Comparison of ENCODE assay signal across 28 cellular contexts in genomic region chr9:76697554-76697953, GRCh38.
"Had no signal": no experiment of that assay in that cellular context is flagged by ENCODE, and none has a peak within 500 bp of the region (broad histone marks: within the 10 kb centered on the region; RNA-seq: fewer than 3 reads in every experiment).

No MANE protein-coding gene starts in this region.

- H3K4me1 Mint-ChIP-seq: activated CD8-positive, alpha-beta memory T cell treated with anti-CD3 and anti-CD28 coated beads, Interleukin-2, amount 10 ng/mL, durations not matched to agents 7 days and 5 days; immature natural killer cell; stimulated activated memory B cell treated with anti-CD40 and anti-IgM and Interleukin-4, amounts not matched to agents 10 μg/mL and 1 μg/mL and 100 μg/mL, for 72 hours had no signal

- H3K27ac Mint-ChIP-seq: activated CD4-positive, alpha-beta T cell treated with anti-CD3 and anti-CD28 coated beads, Interleukin-2, amount 10 ng/mL, durations not matched to agents 24 days and 14 days; activated CD8-positive, alpha-beta memory T cell treated with anti-CD3 and anti-CD28 coated beads, Interleukin-2, amount 10 ng/mL, durations not matched to agents 7 days and 5 days; activated CD8-positive, alpha-beta T cell treated with anti-CD3 and anti-CD28 coated beads for 36 hours; activated T-helper 1 cell treated with anti-CD3 and anti-CD28 coated beads, Interleukin-12 subunit alpha, Interleukin-12 subunit beta, Interleukin-2, Interleukin-4 antibody, amounts not matched to agents 30 ng/mL and 10 ng/mL and 1 ng/mL, durations not matched to agents 14 hours and 24 hours and 36 hours; immature natural killer cell; naive thymus-derived CD4-positive, alpha-beta T cell; stimulated activated memory B cell treated with anti-CD40 and anti-IgM and Interleukin-4, amounts not matched to agents 10 μg/mL and 1 μg/mL and 100 μg/mL, for 72 hours had no signal

- H3K9me3 ChIP-seq: body of pancreas, lower lobe of right lung, mucosa of descending colon, right lobe of liver, testis, uterus had no signal

- H3K4me3 ChIP-seq: body of pancreas, cardiac muscle cell, hepatocyte, lower lobe of right lung, mucosa of descending colon, right lobe of liver, smooth muscle cell, testis, uterus had no signal

- H3K4me1 ChIP-seq: body of pancreas, foreskin keratinocyte, lower lobe of right lung, right lobe of liver, testis, uterus had no signal

- H3K4me3 Mint-ChIP-seq: activated CD4-positive, alpha-beta T cell treated with anti-CD3 and anti-CD28 coated beads, Interleukin-2, amount 10 ng/mL, durations not matched to agents 24 days and 14 days; activated CD8-positive, alpha-beta memory T cell treated with anti-CD3 and anti-CD28 coated beads, Interleukin-2, amount 10 ng/mL, durations not matched to agents 7 days and 5 days; activated CD8-positive, alpha-beta T cell treated with anti-CD3 and anti-CD28 coated beads for 36 hours; activated T-helper 1 cell treated with anti-CD3 and anti-CD28 coated beads, Interleukin-12 subunit alpha, Interleukin-12 subunit beta, Interleukin-2, Interleukin-4 antibody, amounts not matched to agents 30 ng/mL and 10 ng/mL and 1 ng/mL, durations not matched to agents 14 hours and 24 hours and 36 hours; immature natural killer cell; naive thymus-derived CD4-positive, alpha-beta T cell; neural crest cell; stimulated activated memory B cell treated with anti-CD40 and anti-IgM and Interleukin-4, amounts not matched to agents 10 μg/mL and 1 μg/mL and 100 μg/mL, for 72 hours had no signal

- H3K27ac ChIP-seq: body of pancreas, cardiac muscle cell, foreskin keratinocyte, hepatocyte, lower lobe of right lung, right lobe of liver, testis, uterus had no signal

- H3K36me3 Mint-ChIP-seq: activated CD8-positive, alpha-beta memory T cell treated with anti-CD3 and anti-CD28 coated beads, Interleukin-2, amount 10 ng/mL, durations not matched to agents 7 days and 5 days; immature natural killer cell; naive thymus-derived CD4-positive, alpha-beta T cell; stimulated activated memory B cell treated with anti-CD40 and anti-IgM and Interleukin-4, amounts not matched to agents 10 μg/mL and 1 μg/mL and 100 μg/mL, for 72 hours had no signal

- DNase-seq: activated CD4-positive, alpha-beta T cell treated with anti-CD3 and anti-CD28 coated beads, Interleukin-2, amount 10 ng/mL, durations not matched to agents 24 days and 14 days; activated CD8-positive, alpha-beta memory T cell treated with anti-CD3 and anti-CD28 coated beads, Interleukin-2, amount 10 ng/mL, durations not matched to agents 7 days and 5 days; activated CD8-positive, alpha-beta T cell treated with anti-CD3 and anti-CD28 coated beads for 36 hours; activated gamma-delta T cell; activated naive CD4-positive, alpha-beta T cell treated with anti-CD3 and anti-CD28 coated beads, Interleukin-2, amount 50 U/mL, for 16 hours; anterior cingulate cortex; body of pancreas; effector CD8-positive, alpha-beta T cell; erythroblast; foreskin keratinocyte; glutamatergic neuron; immature natural killer cell; lower lobe of right lung; mesendoderm; mucosa of descending colon; naive thymus-derived CD4-positive, alpha-beta T cell; posterior cingulate gyrus; right lobe of liver; stimulated activated CD4-positive, alpha-beta T cell treated with anti-CD3 and anti-CD28 coated beads, Interleukin-15, amount 100 ng/mL, for 24 hours; testis; trophoblast cell; uterus had no signal

- H3K9me3 Mint-ChIP-seq: activated CD4-positive, alpha-beta T cell treated with anti-CD3 and anti-CD28 coated beads, Interleukin-2, amount 10 ng/mL, durations not matched to agents 24 days and 14 days; activated CD8-positive, alpha-beta T cell treated with anti-CD3 and anti-CD28 coated beads for 36 hours; activated T-helper 1 cell treated with anti-CD3 and anti-CD28 coated beads, Interleukin-12 subunit alpha, Interleukin-12 subunit beta, Interleukin-2, Interleukin-4 antibody, amounts not matched to agents 30 ng/mL and 10 ng/mL and 1 ng/mL, durations not matched to agents 14 hours and 24 hours and 36 hours; immature natural killer cell; naive thymus-derived CD4-positive, alpha-beta T cell; neural crest cell; stimulated activated memory B cell treated with anti-CD40 and anti-IgM and Interleukin-4, amounts not matched to agents 10 μg/mL and 1 μg/mL and 100 μg/mL, for 72 hours had no signal

- H3K27me3 ChIP-seq: body of pancreas, cardiac muscle cell, foreskin keratinocyte, hepatocyte, right lobe of liver, testis, uterus had no signal

- H3K36me3 ChIP-seq: cardiac muscle cell, lower lobe of right lung, right lobe of liver, uterus had no signal
